In genomic region chr3:25789209-25789595, GRCh38 we compare ENCODE assay signal across 8 cellular contexts. TPM values are rescaled to one million over a fixed set of nuclear protein-coding genes. Genes with fewer than 3 reads are reported as not detected.
A peak's percentile ranks its signal among the peaks of the same experiment; 100 is the strongest.
DNase-seq lines count a peak whose midpoint lies in the region; ATAC-seq and TF ChIP-seq lines count a peak whose summit lies in the region.

No MANE protein-coding gene starts in this region.

- peak overlapping the region; percentile 94 for H3K27ac Mint-ChIP-seq in MCF 10A (ENCODE audit: low read depth, unreplicated experiment)

- H3K27me3 ChIP-seq in left ventricle myocardium inferior (ENCODE audit: low read depth) (no peaks in the 10 kb centered on the region), aorta (ENCODE audit: control insufficient read depth in 1 of 2, insufficient read depth in 2 of 2, low read length in 1 of 2) (no peaks in the 10 kb centered on the region)

- POLR2A ChIA-PET in MCF 10A (lab: Yijun Ruan, JAX) = interaction anchor here (0.6 to 2.1 kb wide), 20 partner anchors 9 to 775 kb away, joined by 3 to 10 read pairs (median 4); no protein-coding TSS in a partner anchor

- no peak for DNase-seq in left ventricle myocardium inferior
- no peak for DNase-seq in left cardiac atrium
- DNase-seq in MCF 10A (ENCODE audit: unreplicated experiment) = no peak
- DNase-seq in mucosa of descending colon = no peak
- no peak for DNase-seq in aorta
- no peak for DNase-seq in HuH-7.5 (ENCODE audit: low spot score)
- DNase-seq in left lobe of liver (ENCODE audit: low spot score) = no peak

- H3K9me3 ChIP-seq in left ventricle myocardium inferior (replicated peaks) (no peaks in the 10 kb centered on the region), mucosa of descending colon (no peaks in the 10 kb centered on the region), aorta (ENCODE audit: control insufficient read depth, low read length) (no peaks in the 10 kb centered on the region)

- H3K27ac ChIP-seq in left ventricle myocardium inferior (replicated peaks) = peak overlapping the region; percentile 86
- no peak overlapping the region for H3K27ac ChIP-seq in aorta (ENCODE audit: low read depth in 1 of 2, low read length in 2 of 2)

- BruUV-seq in MCF 10A (replicated peaks; lab: Mats Ljungman, UMichigan) = TSS peak; percentile 87

- ATAC-seq in left cardiac atrium = no peak
- no peak for ATAC-seq in mucosa of descending colon
- ATAC-seq in aorta (ENCODE audit: low FRiP score) = no peak
- no peak for ATAC-seq in GM19328 (IDR thresholded peaks at IDR 0.05; ENCODE audit: unreplicated experiment)
- no peak for ATAC-seq in left lobe of liver

- H3K36me3 Mint-ChIP-seq in MCF 10A (ENCODE audit: insufficient read depth, unreplicated experiment) = peaks cover 24% of the 10 kb centered on the region

- intact Hi-C loops in left ventricle myocardium inferior (cut with micrococcal nuclease) (no loop called here), left cardiac atrium (cut with DNase I) (no loop called here), MCF 10A (cut with micrococcal nuclease) (no loop called here), mucosa of descending colon (cut with DNase I, micrococcal nuclease) (no loop called here), aorta (cut with DNase I) (loop anchor here in 1 of 2 donors (5.0 kb wide), 1 partner anchor 127 kb away; the partner anchor contains the start of gene TOP2B)

- 20 to 25% methylated on average over 2 of the region's 2 CpGs for WGBS in aorta, 2 donors

- TF ChIP-seq CTCF in left ventricle myocardium inferior (IDR thresholded peaks at IDR 0.05; ENCODE audit: borderline replicate concordance) (no peak), MCF 10A (IDR thresholded peaks at IDR 0.05; ENCODE audit: unreplicated experiment) (no peak), mucosa of descending colon (IDR thresholded peaks at IDR 0.05) (no peak)

- H3K4me1 ChIP-seq in left ventricle myocardium inferior (peaks cover 34% of the 10 kb centered on the region), mucosa of descending colon (ENCODE audit: low read depth) (peaks cover 18% of the 10 kb centered on the region), aorta (ENCODE audit: control insufficient read depth in 1 of 2, insufficient read depth in 2 of 2, low read length in 2 of 2) (no peaks in the 10 kb centered on the region)

- peak overlapping the region; percentile 85 for H3K4me3 Mint-ChIP-seq in MCF 10A (ENCODE audit: unreplicated experiment)

- H3K4me3 ChIP-seq in left ventricle myocardium inferior (peak overlapping the region; percentile 70), mucosa of descending colon (peak overlapping the region; percentile 43), aorta (ENCODE audit: low read length in 2 of 2) (peak overlapping the region; percentile 7 to 67)

- H3K36me3 ChIP-seq in left ventricle myocardium inferior (peaks cover 6% of the 10 kb centered on the region), mucosa of descending colon (ENCODE audit: low read depth) (no peaks in the 10 kb centered on the region), aorta (ENCODE audit: control insufficient read depth in 1 of 2, insufficient read depth in 2 of 2, low read length in 1 of 2) (no peaks in the 10 kb centered on the region)

- no peaks in the 10 kb centered on the region for H3K9me3 Mint-ChIP-seq in MCF 10A (ENCODE audit: unreplicated experiment)

- H3K27me3 Mint-ChIP-seq in MCF 10A (ENCODE audit: insufficient read depth, unreplicated experiment) = no peaks in the 10 kb centered on the region

- CTCF ChIA-PET in MCF 10A (lab: Yijun Ruan, JAX) = interaction anchor here (0.6 to 2.4 kb wide), 5 partner anchors 9 to 923 kb away, joined by 3 to 14 read pairs (median 3); no protein-coding TSS in a partner anchor

- H3K4me1 Mint-ChIP-seq in MCF 10A (ENCODE audit: insufficient read depth, unreplicated experiment) = peaks cover 32% of the 10 kb centered on the region

RNA-seq across cellular contexts. Expression of gene OXSM, which starts 0.7 kb away (rescaled TPM):
- total RNA-seq in left ventricle myocardium inferior = 15.6 TPM
- total RNA-seq in left cardiac atrium = 10 to 100 TPM; 13.9 to 14.6 TPM
- total RNA-seq in MCF 10A (2022) = 21.7 and 22.4 TPM in 2 replicates
- total RNA-seq in mucosa of descending colon = 10 to 100 TPM in 2 of 3 donors, 1 to 10 TPM in 1; 10.0 to 18.4 (median 17.4) TPM
- total RNA-seq in aorta = 1 to 10 TPM; 3.9 to 5.9 TPM
- 1 to 10 TPM; 5.3 to 5.8 TPM for polyA plus RNA-seq in aorta
- total RNA-seq in left lobe of liver = 13.0 TPM

RNA-seq across cellular contexts. Expression of gene NGLY1, which starts 6.0 kb away (rescaled TPM):
- total RNA-seq in left ventricle myocardium inferior (27.7 TPM), left cardiac atrium (10 to 100 TPM; 31.4 to 31.5 TPM), MCF 10A (2022) (36.6 and 45.4 TPM in 2 replicates), mucosa of descending colon (10 to 100 TPM; 37.2 to 57.5 (median 41.1) TPM), aorta (10 to 100 TPM; 32.0 to 37.9 TPM), left lobe of liver (16.5 TPM)
- 10 to 100 TPM; 14.1 to 24.2 TPM for polyA plus RNA-seq in aorta
